19 cellular contexts compared by ENCODE assay signal in the genomic region with DNA sequence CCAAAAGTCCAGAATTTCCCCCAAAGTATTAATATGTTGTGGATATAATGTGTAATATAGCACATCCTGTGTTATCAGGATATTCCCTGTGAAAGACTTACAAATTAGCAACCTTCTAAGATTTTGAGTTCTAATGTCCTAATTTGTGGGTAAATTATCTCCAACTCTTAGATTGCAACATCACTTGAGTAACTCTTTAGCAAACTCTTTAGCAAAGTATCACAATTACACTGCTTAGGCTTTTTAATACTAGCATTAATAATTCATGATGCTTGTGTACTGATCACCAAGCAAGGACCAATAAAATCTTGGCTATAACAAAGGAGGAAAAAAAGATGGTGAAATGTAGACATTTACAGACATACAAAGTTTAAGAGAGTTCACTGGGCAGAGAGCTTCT. TPM values are rescaled to one million over a fixed set of nuclear protein-coding genes. Genes with fewer than 3 reads are reported as not detected.
A peak's percentile ranks its signal among the peaks of the same experiment; 100 is the strongest.
DNase-seq lines count a peak whose midpoint lies in the region; ATAC-seq and TF ChIP-seq lines count a peak whose summit lies in the region.
"Had no signal": no experiment of that assay in that cellular context is flagged by ENCODE, and none has a peak within 500 bp of the region (broad histone marks: within the 10 kb centered on the region; RNA-seq: fewer than 3 reads in every experiment).

No MANE protein-coding gene starts in this region.

- no peak for TF ChIP-seq POLR2A in heart left ventricle (IDR thresholded peaks at IDR 0.05)

- H3K4me1 Mint-ChIP-seq in naive thymus-derived CD4-positive, alpha-beta T cell, result peaks cover 0 to 16% (median 8%) of the 10 kb centered on the region in 7 donors

- no peak for TF ChIP-seq CTCF in heart left ventricle (IDR thresholded peaks at IDR 0.05)
- TF ChIP-seq CTCF in tibial artery (IDR thresholded peaks at IDR 0.05), result no peak

- ATAC-seq in heart left ventricle, result no peak
- no peak for ATAC-seq in right cardiac atrium
- no peak for ATAC-seq in naive thymus-derived CD4-positive, alpha-beta T cell
- ATAC-seq: activated CD8-positive, alpha-beta memory T cell treated with anti-CD3 and anti-CD28 coated beads, Interleukin-2, amount 10 ng/mL, durations not matched to agents 7 days and 5 days had no signal

- CTCF ChIA-PET in naive thymus-derived CD4-positive, alpha-beta T cell (lab: Charles Lee), result no interaction called here

- peaks cover 6 to 39% (median 30%) of the 10 kb centered on the region in 12 donors for H3K4me1 ChIP-seq in heart left ventricle
- peaks cover 10% of the 10 kb centered on the region for H3K4me1 ChIP-seq in right cardiac atrium (ENCODE audit: control insufficient read depth, insufficient read depth, low read length)
- peaks cover 18% of the 10 kb centered on the region for H3K4me1 ChIP-seq in mesodermal cell (ENCODE audit: control insufficient read depth, insufficient read depth, low read length, poor library complexity, severe bottlenecking)
- H3K4me1 ChIP-seq in tibial artery, result peaks cover 0 to 61% (median 43%) of the 10 kb centered on the region in 4 donors
- no peaks in the 10 kb centered on the region for H3K4me1 ChIP-seq in naive thymus-derived CD4-positive, alpha-beta T cell (ENCODE audit: control insufficient read depth in 2 of 2, insufficient read depth in 2 of 2, low read length in 2 of 2)

- intact Hi-C loops in heart left ventricle (cut with DNase I), result loop anchor here in 2 of 10 donors (5.0 to 10.0 kb wide), 2 partner anchors 56 to 59 kb away; no protein-coding TSS in a partner anchor
- intact Hi-C loops in right cardiac atrium (cut with DNase I), result no loop called here
- intact Hi-C loops in tibial artery (cut with DNase I; ENCODE audit: low total_unique reads), result no loop called here
- intact Hi-C loops in naive thymus-derived CD4-positive, alpha-beta T cell (cut with micrococcal nuclease), result no loop called here

- H3K36me3 ChIP-seq in heart left ventricle (no peaks in the 10 kb centered on the region), mesodermal cell (ENCODE audit: control insufficient read depth, insufficient read depth, low read length) (no peaks in the 10 kb centered on the region), tibial artery (no peaks in the 10 kb centered on the region)
- no peaks in the 10 kb centered on the region for H3K36me3 ChIP-seq in naive thymus-derived CD4-positive, alpha-beta T cell (ENCODE audit: control insufficient read depth in 2 of 3, insufficient read depth in 3 of 3, low read length in 3 of 3)
- H3K36me3 ChIP-seq: neutrophil, vagina had no signal

- H3K4me3 ChIP-seq in heart left ventricle (no peak overlapping the region), right cardiac atrium (ENCODE audit: low read length) (no peak overlapping the region), mesodermal cell (ENCODE audit: extremely low read depth, insufficient read depth, low read length, poor library complexity, severe bottlenecking) (no peak overlapping the region), tibial artery (peak overlapping the region in 1 of 2 donors; percentile 32)
- H3K4me3 ChIP-seq in naive thymus-derived CD4-positive, alpha-beta T cell (ENCODE audit: low read length), result no peak overlapping the region
- H3K4me3 ChIP-seq: vagina had no signal

- H3K27me3 ChIP-seq in heart left ventricle, result no peaks in the 10 kb centered on the region
- H3K27me3 ChIP-seq in right cardiac atrium (ENCODE audit: control insufficient read depth, insufficient read depth), result no peaks in the 10 kb centered on the region
- no peaks in the 10 kb centered on the region for H3K27me3 ChIP-seq in tibial artery
- H3K27me3 ChIP-seq in naive thymus-derived CD4-positive, alpha-beta T cell (ENCODE audit: control insufficient read depth in 2 of 2, insufficient read depth in 2 of 2, low read length in 2 of 2), result no peaks in the 10 kb centered on the region
- H3K27me3 ChIP-seq: vagina had no signal

- H3K27ac Mint-ChIP-seq in naive thymus-derived CD4-positive, alpha-beta T cell, result no peak overlapping the region
- H3K27ac Mint-ChIP-seq: activated CD8-positive, alpha-beta memory T cell treated with anti-CD3 and anti-CD28 coated beads, Interleukin-2, amount 10 ng/mL, durations not matched to agents 7 days and 5 days; CD4-positive, alpha-beta T cell; T-helper 1 cell treated with Interleukin-12 subunit alpha and Interleukin-12 subunit beta and Interleukin-4 antibody, amounts not matched to agents 30 μg/mL and 1 μg/mL, for 36 hours had no signal

- H3K9me3 Mint-ChIP-seq in naive thymus-derived CD4-positive, alpha-beta T cell, result peaks cover 2 to 42% (median 19%) of the 10 kb centered on the region in 11 donors

- peaks cover 0 to 25% (median 4%) of the 10 kb centered on the region in 5 donors for H3K27me3 Mint-ChIP-seq in naive thymus-derived CD4-positive, alpha-beta T cell
- H3K27me3 Mint-ChIP-seq: CD4-positive, alpha-beta T cell had no signal

- DNase-seq in heart left ventricle (no peak), right cardiac atrium (no peak), amniotic epithelial cell (ENCODE audit: low read depth) (peak; percentile 75), tibial artery (no peak), NCI-H2029 (lab: John Stamatoyannopoulos, UW) (no peak), NCI-H2081 (lab: John Stamatoyannopoulos, UW) (no peak)
- DNase-seq in naive thymus-derived CD4-positive, alpha-beta T cell, result no peak
- DNase-seq: activated CD8-positive, alpha-beta memory T cell treated with anti-CD3 and anti-CD28 coated beads, Interleukin-2, amount 10 ng/mL, durations not matched to agents 7 days and 5 days; amniotic stem cell; CD4-positive, alpha-beta T cell; cortex of kidney; DMS79; NCI-H1930; NCI-H524 treated with DMSO at 0.1 percent for 48 hours; small intestine had no signal

- H3K9me3 ChIP-seq in heart left ventricle (peaks cover 0 to 27% (median 20%) of the 10 kb centered on the region in 12 donors), right cardiac atrium (ENCODE audit: control insufficient read depth, low read length) (no peaks in the 10 kb centered on the region), mesodermal cell (ENCODE audit: control insufficient read depth, low read length) (peaks cover 16% of the 10 kb centered on the region), tibial artery (peaks cover 0 to 12% (median 0%) of the 10 kb centered on the region in 3 donors)
- H3K9me3 ChIP-seq in naive thymus-derived CD4-positive, alpha-beta T cell (ENCODE audit: control insufficient read depth in 2 of 3, low read length in 3 of 3), result peaks cover 0 to 14% (median 0%) of the 10 kb centered on the region in 3 experiments

- no peak overlapping the region for H3K4me3 Mint-ChIP-seq in naive thymus-derived CD4-positive, alpha-beta T cell
- H3K4me3 Mint-ChIP-seq: activated CD8-positive, alpha-beta memory T cell treated with anti-CD3 and anti-CD28 coated beads, Interleukin-2, amount 10 ng/mL, durations not matched to agents 7 days and 5 days; CD4-positive, alpha-beta T cell; T-helper 1 cell treated with Interleukin-12 subunit alpha and Interleukin-12 subunit beta and Interleukin-4 antibody, amounts not matched to agents 30 μg/mL and 1 μg/mL, for 36 hours had no signal

- POLR2A ChIA-PET in naive thymus-derived CD4-positive, alpha-beta T cell (lab: Charles Lee), result no interaction called here

- peak overlapping the region; percentile 71 to 95 (median 82) for H3K27ac ChIP-seq in heart left ventricle
- H3K27ac ChIP-seq in right cardiac atrium (ENCODE audit: low read length), result no peak overlapping the region
- peak overlapping the region; percentile 83 for H3K27ac ChIP-seq in mesodermal cell (ENCODE audit: low read depth, low read length, severe bottlenecking)
- H3K27ac ChIP-seq in tibial artery, result peak overlapping the region; percentile 82 to 86
- H3K27ac ChIP-seq in naive thymus-derived CD4-positive, alpha-beta T cell (ENCODE audit: low read depth, low read length), result no peak overlapping the region
- H3K27ac ChIP-seq: neutrophil, vagina had no signal

- peaks cover 0 to 18% (median 4%) of the 10 kb centered on the region in 5 donors for H3K36me3 Mint-ChIP-seq in naive thymus-derived CD4-positive, alpha-beta T cell

RNA-seq across cellular contexts. Expression of gene HIP1, which starts 27.7 kb away (rescaled TPM):
- total RNA-seq in heart left ventricle (10 to 100 TPM; 13.4 to 36.4 (median 26.1) TPM), right cardiac atrium (10 to 100 TPM in 3 of 4 donors, 1 to 10 TPM in 1; 8.8 to 15.0 (median 13.0) TPM)
- polyA plus RNA-seq in heart left ventricle (10 to 100 TPM in 1 of 2 donors, 1 to 10 TPM in 1; 5.9 to 10.2 TPM), right cardiac atrium (5.6 TPM)
- polyA plus RNA-seq in mesodermal cell (2013, experiment 1 of 2), result 39.1 TPM
- polyA plus RNA-seq in mesodermal cell (2013, experiment 2 of 2), result 33.8 TPM
- 10 to 100 TPM in 1 of 5 experiments, 1 to 10 TPM in 3, under 1 TPM in 1; 0.95 to 14.6 (median 2.1) TPM for total RNA-seq in naive thymus-derived CD4-positive, alpha-beta T cell
- polyA plus RNA-seq in naive thymus-derived CD4-positive, alpha-beta T cell, result under 1 TPM in 1 of 2 donors, not detected in 1; 0.78 TPM

Comparison
In these comparisons a context has a peak if more than half of its experiments do, and no peak if none do; other contexts are left out.
1. H3K27ac ChIP-seq: peak in heart left ventricle (12 of 12), mesodermal cell (single experiment) and tibial artery (2 of 2); none in right cardiac atrium (single experiment) and naive thymus-derived CD4-positive, alpha-beta T cell (single experiment).